Comparison of ENCODE assay signal across 8 cellular contexts in the genomic region with DNA sequence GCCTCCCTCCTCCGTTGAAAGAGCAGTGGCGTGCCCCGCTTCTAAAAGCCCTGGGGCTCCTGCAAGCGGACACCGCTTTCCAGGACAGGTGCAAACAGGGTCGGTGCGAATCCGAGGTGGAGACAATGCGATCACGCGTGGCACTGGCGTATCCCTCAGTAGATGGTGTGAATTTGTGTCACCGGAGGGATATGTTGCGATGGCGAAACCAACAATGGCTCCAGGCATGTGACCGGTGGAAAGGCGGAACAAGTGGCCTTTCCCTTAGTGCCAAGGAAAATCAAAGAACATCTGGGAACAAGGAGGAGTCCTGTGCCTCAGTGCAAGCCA.
DNase-seq lines count a peak whose midpoint lies in the region; ATAC-seq and TF ChIP-seq lines count a peak whose summit lies in the region.
"Not testable (repeated sequence)": the region's sequence is repeated elsewhere in the genome, so short reads cannot be mapped to it uniquely, and the experiment has no call there.

No MANE protein-coding gene starts in this region.

- not testable (repeated sequence) for H3K36me3 Mint-ChIP-seq in CD8-positive, alpha-beta T cell; T-cell

- H3K36me3 ChIP-seq in CD8-positive, alpha-beta T cell (ENCODE audit: insufficient read depth, low read length); adipocyte (ENCODE audit: control insufficient read depth, insufficient read depth, low read length, severe bottlenecking); effector memory CD4-positive, alpha-beta T cell (ENCODE audit: control insufficient read depth, insufficient read depth, low read length); right atrium auricular region; mesodermal cell (ENCODE audit: control insufficient read depth, insufficient read depth, low read length); thyroid gland: not testable (repeated sequence)

- DNase-seq in CD8-positive, alpha-beta T cell; T-cell; adipocyte (ENCODE audit: low read depth); effector memory CD4-positive, alpha-beta T cell; right atrium auricular region (ENCODE audit: low spot score): not testable (repeated sequence)
- DNase-seq in retina (peak; percentile 23), thyroid gland (peak; percentile 16 to 18)

- H3K4me1 ChIP-seq in CD8-positive, alpha-beta T cell (ENCODE audit: insufficient read depth, low read length) = peaks cover 22% of the 10 kb centered on the region
- H3K4me1 ChIP-seq in adipocyte (ENCODE audit: control insufficient read depth, insufficient read depth, low read length); effector memory CD4-positive, alpha-beta T cell (ENCODE audit: control insufficient read depth, insufficient read depth, low read length, poor library complexity, severe bottlenecking); mesodermal cell (ENCODE audit: control insufficient read depth, insufficient read depth, low read length, poor library complexity, severe bottlenecking): not testable (repeated sequence)
- H3K4me1 ChIP-seq in right atrium auricular region (peaks cover 0 to 30% of the 10 kb centered on the region in 2 donors), thyroid gland (peaks cover 7 to 32% of the 10 kb centered on the region in 2 donors)

- WGBS in mesodermal cell (ENCODE audit: insufficient coverage in 2 of 2), 2 experiments = 33 to 53% methylated on average over 10 to 15 of the region's 17 CpGs
- 25 to 27% methylated on average over 14 to 17 of the region's 17 CpGs for WGBS in thyroid gland, 2 donors

- CTCF ChIA-PET in CD8-positive, alpha-beta T cell (lab: Charles Lee); T-cell (lab: Charles Lee): not testable (repeated sequence)

- not testable (repeated sequence) for H3K9me3 ChIP-seq in CD8-positive, alpha-beta T cell (ENCODE audit: low read length); adipocyte (ENCODE audit: control insufficient read depth, low read length); effector memory CD4-positive, alpha-beta T cell (ENCODE audit: control insufficient read depth, low read length); right atrium auricular region; mesodermal cell (ENCODE audit: control insufficient read depth, low read length); thyroid gland

- H3K4me3 ChIP-seq in CD8-positive, alpha-beta T cell (ENCODE audit: low read depth, low read length) = peak overlapping the region; percentile 54
- H3K4me3 ChIP-seq in adipocyte (ENCODE audit: low read length) (peak overlapping the region; percentile 75), right atrium auricular region (peak overlapping the region; percentile 36 to 55), mesodermal cell (ENCODE audit: extremely low read depth, insufficient read depth, low read length, poor library complexity, severe bottlenecking) (peak overlapping the region; percentile 30), thyroid gland (replicated peaks in 1 of 3) (peak overlapping the region in 1 of 3 donors; percentile 14)
- peak overlapping the region; percentile 44 for H3K4me3 ChIP-seq in effector memory CD4-positive, alpha-beta T cell (ENCODE audit: insufficient read depth, low read depth, low read length, poor library complexity, severe bottlenecking)

- H3K27me3 Mint-ChIP-seq in CD8-positive, alpha-beta T cell (ENCODE audit: low read depth) = peaks cover 44% of the 10 kb centered on the region
- peaks cover 36 to 45% of the 10 kb centered on the region in 2 donors for H3K27me3 Mint-ChIP-seq in T-cell

- not testable (repeated sequence) for H3K27ac ChIP-seq in CD8-positive, alpha-beta T cell (ENCODE audit: low read depth, low read length); effector memory CD4-positive, alpha-beta T cell (ENCODE audit: insufficient read depth, low read length, poor library complexity, severe bottlenecking); right atrium auricular region; mesodermal cell (ENCODE audit: low read depth, low read length, severe bottlenecking); thyroid gland

- not testable (repeated sequence) for H3K27ac Mint-ChIP-seq in CD8-positive, alpha-beta T cell; T-cell

- H3K4me1 Mint-ChIP-seq in CD8-positive, alpha-beta T cell (ENCODE audit: low read depth) = peaks cover 34% of the 10 kb centered on the region
- peaks cover 26 to 36% (median 29%) of the 10 kb centered on the region in 3 donors for H3K4me1 Mint-ChIP-seq in T-cell

- TF ChIP-seq CTCF in CD8-positive, alpha-beta T cell (IDR thresholded peaks at IDR 0.05); right atrium auricular region (IDR thresholded peaks at IDR 0.05); thyroid gland (IDR thresholded peaks at IDR 0.05): not testable (repeated sequence)

- H3K27me3 ChIP-seq in CD8-positive, alpha-beta T cell (ENCODE audit: insufficient read depth, low read length); effector memory CD4-positive, alpha-beta T cell (replicated peaks; ENCODE audit: control insufficient read depth, insufficient read depth, low read length, poor library complexity, severe bottlenecking); right atrium auricular region; thyroid gland: not testable (repeated sequence)
- peaks cover 16% of the 10 kb centered on the region for H3K27me3 ChIP-seq in adipocyte (replicated peaks; ENCODE audit: control insufficient read depth, insufficient read depth, low read length)

- H3K9me3 Mint-ChIP-seq in CD8-positive, alpha-beta T cell; T-cell: not testable (repeated sequence)

- H3K4me3 Mint-ChIP-seq in CD8-positive, alpha-beta T cell = peak overlapping the region; percentile 76
- H3K4me3 Mint-ChIP-seq in T-cell = peak overlapping the region; percentile 31 to 63 (median 42)

- intact Hi-C loops in CD8-positive, alpha-beta T cell (cut with DNase I, micrococcal nuclease) = loop anchor here in 1 of 2 experiments (5.0 kb wide), 1 partner anchor 171 kb away; a partner anchor contains a TSS
- intact Hi-C loops in thyroid gland (cut with DNase I) = not testable (repeated sequence)

- not testable (repeated sequence) for ATAC-seq in CD8-positive, alpha-beta T cell; T-cell (replicated peaks in 1 of 4)

- not testable (repeated sequence) for TF ChIP-seq POLR2A in thyroid gland (IDR thresholded peaks at IDR 0.05)

- peak overlapping the region; percentile 52 for H3K9ac ChIP-seq in adipocyte (ENCODE audit: low read length)

- POLR2A ChIA-PET in CD8-positive, alpha-beta T cell (lab: Charles Lee); T-cell (lab: Charles Lee): not testable (repeated sequence)
